Comparison of ENCODE assay signal across 1 cellular context in the genomic region with DNA sequence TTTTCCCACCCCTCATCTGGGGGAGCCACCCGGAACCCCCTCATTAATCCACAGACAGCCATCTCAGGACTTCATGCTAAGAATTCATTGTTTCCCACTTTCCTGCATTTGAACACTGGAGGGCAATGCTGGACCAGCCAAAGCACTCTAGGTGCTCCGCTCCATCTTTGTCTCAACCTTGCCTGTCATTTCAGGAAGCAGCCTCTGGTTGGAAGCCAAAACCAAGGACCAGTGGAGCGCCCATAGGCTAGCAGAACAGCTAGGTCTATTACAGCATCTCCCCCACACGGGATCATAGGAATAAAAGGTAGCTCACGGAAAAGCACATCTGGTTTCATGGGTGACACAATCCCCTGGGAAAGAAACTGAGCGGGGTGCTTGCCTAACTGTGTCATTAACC.
TF ChIP-seq lines count a peak whose summit lies in the region.

No MANE protein-coding gene starts in this region.

TF ChIP-seq in HepG2, 621 proteins besides CTCF, POLR2A, EP300 and RAD21 (continued from another document and continues in another):
- no peak for TF ChIP-seq ZNF280D (CRISPR knock-in tag; IDR thresholded peaks at IDR 0.05)
- peak; percentile 63; the same call in 1 of the 2 replicates for TF ChIP-seq HNF1B (CRISPR knock-in tag; IDR thresholded peaks at IDR 0.05)
- TF ChIP-seq FOXO1 (CRISPR knock-in tag; IDR thresholded peaks at IDR 0.05), result no peak
- TF ChIP-seq ZNF569 (CRISPR knock-in tag; IDR thresholded peaks at IDR 0.05; ENCODE audit: borderline replicate concordance), result no peak
- TF ChIP-seq ZNF616 (CRISPR knock-in tag; IDR thresholded peaks at IDR 0.05; ENCODE audit: low read depth), result no peak
- TF ChIP-seq ZNF841 (CRISPR knock-in tag; IDR thresholded peaks at IDR 0.05; ENCODE audit: borderline replicate concordance), result no peak
- no peak for TF ChIP-seq ZNF674 (CRISPR knock-in tag; IDR thresholded peaks at IDR 0.05; ENCODE audit: low read depth)
- no peak for TF ChIP-seq ZNF703 (CRISPR knock-in tag; IDR thresholded peaks at IDR 0.05; ENCODE audit: borderline replicate concordance)
- no peak for TF ChIP-seq SATB2 (CRISPR knock-in tag; IDR thresholded peaks at IDR 0.05)
- TF ChIP-seq RFXANK (CRISPR knock-in tag; IDR thresholded peaks at IDR 0.05), result no peak
- TF ChIP-seq SCMH1 (CRISPR knock-in tag; IDR thresholded peaks at IDR 0.05; ENCODE audit: borderline replicate concordance), result no peak
- no peak for TF ChIP-seq TOPORS (CRISPR knock-in tag; IDR thresholded peaks at IDR 0.05)
- TF ChIP-seq ZNF503 (CRISPR knock-in tag; IDR thresholded peaks at IDR 0.05), result no peak
- TF ChIP-seq, protein P1, sequence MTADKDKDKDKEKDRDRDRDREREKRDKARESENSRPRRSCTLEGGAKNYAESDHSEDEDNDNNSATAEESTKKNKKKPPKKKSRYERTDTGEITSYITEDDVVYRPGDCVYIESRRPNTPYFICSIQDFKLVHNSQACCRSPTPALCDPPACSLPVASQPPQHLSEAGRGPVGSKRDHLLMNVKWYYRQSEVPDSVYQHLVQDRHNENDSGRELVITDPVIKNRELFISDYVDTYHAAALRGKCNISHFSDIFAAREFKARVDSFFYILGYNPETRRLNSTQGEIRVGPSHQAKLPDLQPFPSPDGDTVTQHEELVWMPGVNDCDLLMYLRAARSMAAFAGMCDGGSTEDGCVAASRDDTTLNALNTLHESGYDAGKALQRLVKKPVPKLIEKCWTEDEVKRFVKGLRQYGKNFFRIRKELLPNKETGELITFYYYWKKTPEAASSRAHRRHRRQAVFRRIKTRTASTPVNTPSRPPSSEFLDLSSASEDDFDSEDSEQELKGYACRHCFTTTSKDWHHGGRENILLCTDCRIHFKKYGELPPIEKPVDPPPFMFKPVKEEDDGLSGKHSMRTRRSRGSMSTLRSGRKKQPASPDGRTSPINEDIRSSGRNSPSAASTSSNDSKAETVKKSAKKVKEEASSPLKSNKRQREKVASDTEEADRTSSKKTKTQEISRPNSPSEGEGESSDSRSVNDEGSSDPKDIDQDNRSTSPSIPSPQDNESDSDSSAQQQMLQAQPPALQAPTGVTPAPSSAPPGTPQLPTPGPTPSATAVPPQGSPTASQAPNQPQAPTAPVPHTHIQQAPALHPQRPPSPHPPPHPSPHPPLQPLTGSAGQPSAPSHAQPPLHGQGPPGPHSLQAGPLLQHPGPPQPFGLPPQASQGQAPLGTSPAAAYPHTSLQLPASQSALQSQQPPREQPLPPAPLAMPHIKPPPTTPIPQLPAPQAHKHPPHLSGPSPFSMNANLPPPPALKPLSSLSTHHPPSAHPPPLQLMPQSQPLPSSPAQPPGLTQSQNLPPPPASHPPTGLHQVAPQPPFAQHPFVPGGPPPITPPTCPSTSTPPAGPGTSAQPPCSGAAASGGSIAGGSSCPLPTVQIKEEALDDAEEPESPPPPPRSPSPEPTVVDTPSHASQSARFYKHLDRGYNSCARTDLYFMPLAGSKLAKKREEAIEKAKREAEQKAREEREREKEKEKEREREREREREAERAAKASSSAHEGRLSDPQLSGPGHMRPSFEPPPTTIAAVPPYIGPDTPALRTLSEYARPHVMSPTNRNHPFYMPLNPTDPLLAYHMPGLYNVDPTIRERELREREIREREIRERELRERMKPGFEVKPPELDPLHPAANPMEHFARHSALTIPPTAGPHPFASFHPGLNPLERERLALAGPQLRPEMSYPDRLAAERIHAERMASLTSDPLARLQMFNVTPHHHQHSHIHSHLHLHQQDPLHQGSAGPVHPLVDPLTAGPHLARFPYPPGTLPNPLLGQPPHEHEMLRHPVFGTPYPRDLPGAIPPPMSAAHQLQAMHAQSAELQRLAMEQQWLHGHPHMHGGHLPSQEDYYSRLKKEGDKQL (CRISPR knock-in tag; IDR thresholded peaks at IDR 0.05; ENCODE audit: low read depth), result no peak
- no peak for TF ChIP-seq NFIC (IDR thresholded peaks at IDR 0.05; ENCODE audit: low read length)
- TF ChIP-seq NCOA5 (CRISPR knock-in tag; IDR thresholded peaks at IDR 0.05), result no peak
- no peak for TF ChIP-seq ARHGAP35 (CRISPR knock-in tag; IDR thresholded peaks at IDR 0.05; ENCODE audit: borderline replicate concordance)
- no peak for TF ChIP-seq GABPA (IDR thresholded peaks at IDR 0.05; ENCODE audit: low read depth, low read length)
- TF ChIP-seq GABPA (CRISPR knock-in tag; IDR thresholded peaks at IDR 0.05; ENCODE audit: low read depth), result peak; percentile 37; the same call in 1 of the 2 replicates
- no peak for TF ChIP-seq DPF2 (CRISPR knock-in tag; IDR thresholded peaks at IDR 0.05; ENCODE audit: borderline replicate concordance, low read depth)
- TF ChIP-seq XRCC5 (optimal IDR thresholded peaks at IDR 0.05; ENCODE audit: low read length), result peak; percentile 34
- TF ChIP-seq, protein P2, sequence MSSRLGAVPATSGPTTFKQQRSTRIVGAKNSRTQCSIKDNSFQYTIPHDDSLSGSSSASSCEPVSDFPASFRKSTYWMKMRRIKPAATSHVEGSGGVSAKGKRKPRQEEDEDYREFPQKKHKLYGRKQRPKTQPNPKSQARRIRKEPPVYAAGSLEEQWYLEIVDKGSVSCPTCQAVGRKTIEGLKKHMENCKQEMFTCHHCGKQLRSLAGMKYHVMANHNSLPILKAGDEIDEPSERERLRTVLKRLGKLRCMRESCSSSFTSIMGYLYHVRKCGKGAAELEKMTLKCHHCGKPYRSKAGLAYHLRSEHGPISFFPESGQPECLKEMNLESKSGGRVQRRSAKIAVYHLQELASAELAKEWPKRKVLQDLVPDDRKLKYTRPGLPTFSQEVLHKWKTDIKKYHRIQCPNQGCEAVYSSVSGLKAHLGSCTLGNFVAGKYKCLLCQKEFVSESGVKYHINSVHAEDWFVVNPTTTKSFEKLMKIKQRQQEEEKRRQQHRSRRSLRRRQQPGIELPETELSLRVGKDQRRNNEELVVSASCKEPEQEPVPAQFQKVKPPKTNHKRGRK (CRISPR knock-in tag; IDR thresholded peaks at IDR 0.05), result no peak
- TF ChIP-seq GATA4 (IDR thresholded peaks at IDR 0.05; ENCODE audit: borderline replicate concordance, low read depth), result no peak
- TF ChIP-seq YY1 (IDR thresholded peaks at IDR 0.05; ENCODE audit: insufficient read depth, insufficient replicate concordance, low read depth, low read length), result peak; percentile 20
- no peak for TF ChIP-seq U2AF2 (IDR thresholded peaks at IDR 0.05; ENCODE audit: low read depth, low read length)
- no peak for TF ChIP-seq ZUFSP (CRISPR knock-in tag; IDR thresholded peaks at IDR 0.05; ENCODE audit: borderline replicate concordance)
- no peak for TF ChIP-seq ZFY (CRISPR knock-in tag; IDR thresholded peaks at IDR 0.05)
- TF ChIP-seq MIXL1 (CRISPR knock-in tag; IDR thresholded peaks at IDR 0.05), result no peak
- TF ChIP-seq FOXC1 (CRISPR knock-in tag; IDR thresholded peaks at IDR 0.05; ENCODE audit: borderline replicate concordance), result no peak
- 0 out of 2 replicates have a peak, but pooled peaks have one; percentile 40 for TF ChIP-seq MEIS2 (CRISPR knock-in tag; IDR thresholded peaks at IDR 0.05)
- TF ChIP-seq CENPBD1 (CRISPR knock-in tag; IDR thresholded peaks at IDR 0.05; ENCODE audit: borderline replicate concordance, low read depth), result no peak
- TF ChIP-seq KLF9 (CRISPR knock-in tag; IDR thresholded peaks at IDR 0.05; ENCODE audit: low read depth), result no peak
- TF ChIP-seq, protein P3, sequence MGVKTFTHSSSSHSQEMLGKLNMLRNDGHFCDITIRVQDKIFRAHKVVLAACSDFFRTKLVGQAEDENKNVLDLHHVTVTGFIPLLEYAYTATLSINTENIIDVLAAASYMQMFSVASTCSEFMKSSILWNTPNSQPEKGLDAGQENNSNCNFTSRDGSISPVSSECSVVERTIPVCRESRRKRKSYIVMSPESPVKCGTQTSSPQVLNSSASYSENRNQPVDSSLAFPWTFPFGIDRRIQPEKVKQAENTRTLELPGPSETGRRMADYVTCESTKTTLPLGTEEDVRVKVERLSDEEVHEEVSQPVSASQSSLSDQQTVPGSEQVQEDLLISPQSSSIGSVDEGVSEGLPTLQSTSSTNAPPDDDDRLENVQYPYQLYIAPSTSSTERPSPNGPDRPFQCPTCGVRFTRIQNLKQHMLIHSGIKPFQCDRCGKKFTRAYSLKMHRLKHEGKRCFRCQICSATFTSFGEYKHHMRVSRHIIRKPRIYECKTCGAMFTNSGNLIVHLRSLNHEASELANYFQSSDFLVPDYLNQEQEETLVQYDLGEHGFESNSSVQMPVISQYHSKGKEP (CRISPR knock-in tag; IDR thresholded peaks at IDR 0.05), result no peak
- TF ChIP-seq FOXA1 (IDR thresholded peaks at IDR 0.05), result no peak
- no peak for TF ChIP-seq FOXA1 (CRISPR knock-in tag; IDR thresholded peaks at IDR 0.05)
- TF ChIP-seq ATF7 (IDR thresholded peaks at IDR 0.05), result no peak
- no peak for TF ChIP-seq ATF7 (CRISPR knock-in tag; IDR thresholded peaks at IDR 0.05)
- TF ChIP-seq ZNF552 (CRISPR knock-in tag; IDR thresholded peaks at IDR 0.05; ENCODE audit: borderline replicate concordance), result no peak
- TF ChIP-seq SAFB2 (CRISPR knock-in tag; IDR thresholded peaks at IDR 0.05; ENCODE audit: borderline replicate concordance, low read depth), result no peak
